2 cellular contexts compared by ENCODE assay signal in genomic region chr16:285146-286055, GRCh38.
A peak's percentile ranks its signal among the peaks of the same experiment; 100 is the strongest.
TF ChIP-seq lines count a peak whose summit lies in the region.

No MANE protein-coding gene starts in this region.

TF ChIP-seq in GM12891, 5 proteins besides CTCF, POLR2A, EP300 and RAD21:
- TF ChIP-seq TAF1 (IDR thresholded peaks at IDR 0.05; ENCODE audit: low read depth, low read length) (no peak), POU2F2 (IDR thresholded peaks at IDR 0.05; ENCODE audit: low read depth, low read length) (no peak), SPI1 (IDR thresholded peaks at IDR 0.05; ENCODE audit: low read depth, low read length) (no peak), POLR2AphosphoS5 (IDR thresholded peaks at IDR 0.05; ENCODE audit: low read depth, low read length) (no peak), PAX5 (IDR thresholded peaks at IDR 0.05; ENCODE audit: insufficient read depth, low read length, severe bottlenecking) (no peak)
TF ChIP-seq in GM12891: peak in this region for 0.

TF ChIP-seq in GM12878, 131 proteins besides CTCF, POLR2A, EP300 and RAD21:
- TF ChIP-seq IKZF1 (conservative IDR thresholded peaks at IDR 0.05) (0 out of 2 replicates have a peak, but pooled peaks have one; percentile 29), PRDM15 (CRISPR knock-in tag; IDR thresholded peaks at IDR 0.05) (no peak), NR2F1 (conservative IDR thresholded peaks at IDR 0.05) (peak; percentile 56), MTA2 (IDR thresholded peaks at IDR 0.05; ENCODE audit: low read depth) (no peak), YY1 (IDR thresholded peaks at IDR 0.05; ENCODE audit: low read depth, low read length) (peak; percentile 27; the same call in 1 of the 2 replicates), RUNX3 (IDR thresholded peaks at IDR 0.05; ENCODE audit: low read length) (peak; percentile 76), BHLHE40 (IDR thresholded peaks at IDR 0.05; ENCODE audit: borderline replicate concordance in 1 of 2, low read depth in 2 of 2, low read length in 1 of 2) (peak; percentile 76 to 89), PAX5 (IDR thresholded peaks at IDR 0.05; ENCODE audit: borderline replicate concordance, low read depth, low read length) (peak; percentile 5; the same call in 1 of the 2 replicates), SUZ12 (IDR thresholded peaks at IDR 0.05; ENCODE audit: unreplicated experiment) (no peak), BCL3 (IDR thresholded peaks at IDR 0.05; ENCODE audit: borderline replicate concordance, insufficient read depth, low read depth, low read length, poor library complexity, severe bottlenecking) (no peak)
